In the genomic region with DNA sequence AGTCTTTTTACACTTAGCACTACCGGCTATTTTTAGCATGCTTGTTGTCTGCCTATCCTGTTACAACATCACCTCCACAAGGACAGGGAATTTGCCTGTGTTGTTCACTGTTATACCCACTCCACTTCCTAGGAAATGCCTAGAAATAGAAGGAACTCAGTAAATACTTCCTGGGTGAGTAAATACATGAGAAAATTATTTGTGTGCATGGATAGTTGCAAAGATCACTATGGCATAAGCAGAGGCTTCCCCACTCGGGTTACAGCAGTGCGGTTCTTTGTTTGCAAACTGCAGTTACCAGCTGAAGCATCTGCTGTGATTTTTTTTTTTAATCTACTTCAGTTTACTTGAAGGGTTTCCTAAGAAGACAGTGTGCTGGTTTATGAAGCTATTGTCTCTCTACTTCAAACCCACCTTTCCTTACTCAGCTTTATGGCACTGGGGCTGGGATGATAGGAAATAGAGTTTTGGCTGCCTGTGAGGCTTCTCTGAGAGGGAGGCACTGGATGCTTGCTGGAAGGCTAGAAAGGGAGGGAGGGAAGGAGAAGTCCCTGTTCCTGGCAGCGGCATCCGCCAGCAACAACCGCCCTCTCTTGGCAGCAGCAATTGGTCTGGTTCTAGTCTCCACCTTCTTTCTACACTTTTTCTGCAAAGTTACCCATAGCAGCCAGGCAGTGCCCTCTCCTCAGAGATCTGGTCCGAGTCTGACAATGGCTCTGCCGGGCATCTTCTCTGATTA, we compare ENCODE assay signal across 9 cellular contexts. TPM values are rescaled to one million over a fixed set of nuclear protein-coding genes. Genes with fewer than 3 reads are reported as not detected.
A peak's percentile ranks its signal among the peaks of the same experiment; 100 is the strongest.
DNase-seq lines count a peak whose midpoint lies in the region; ATAC-seq and TF ChIP-seq lines count a peak whose summit lies in the region.
"Had no signal": no experiment of that assay in that cellular context is flagged by ENCODE, and none has a peak within 500 bp of the region (broad histone marks: within the 10 kb centered on the region; RNA-seq: fewer than 3 reads in every experiment).

No MANE protein-coding gene starts in this region.

- H4K20me1 ChIP-seq in hepatocyte (ENCODE audit: insufficient read depth, poor library complexity, severe bottlenecking), result no peaks in the 10 kb centered on the region

- no peaks in the 10 kb centered on the region for H3K36me3 ChIP-seq in hepatocyte (replicated peaks; ENCODE audit: insufficient read depth, low read depth)
- H3K36me3 ChIP-seq in psoas muscle (ENCODE audit: insufficient read depth in 1 of 2, low read depth in 1 of 2), result no peaks in the 10 kb centered on the region

- TF ChIP-seq CTCF in hepatocyte (IDR thresholded peaks at IDR 0.05; ENCODE audit: poor library complexity), result peak; percentile 16
- no peak for TF ChIP-seq CTCF in psoas muscle (IDR thresholded peaks at IDR 0.05)
- TF ChIP-seq CTCF in natural killer cell (IDR thresholded peaks at IDR 0.05), result no peak

- no peaks in the 10 kb centered on the region for H3K79me2 ChIP-seq in hepatocyte

- H3K36me3 Mint-ChIP-seq in stimulated activated naive B cell treated with anti-CD40 and anti-IgM and Interleukin-4, amounts not matched to agents 10 μg/mL and 1 μg/mL and 100 μg/mL, for 72 hours, result peaks cover 0 to 1% of the 10 kb centered on the region in 2 donors
- no peaks in the 10 kb centered on the region for H3K36me3 Mint-ChIP-seq in natural killer cell

- peak overlapping the region; percentile 33 for H2AFZ ChIP-seq in hepatocyte

- H3K27ac Mint-ChIP-seq in stimulated activated naive B cell treated with anti-CD40 and anti-IgM and Interleukin-4, amounts not matched to agents 10 μg/mL and 1 μg/mL and 100 μg/mL, for 72 hours, result no peak overlapping the region
- H3K27ac Mint-ChIP-seq in natural killer cell, result no peak overlapping the region
- H3K27ac Mint-ChIP-seq: activated T-cell treated with anti-CD3 and anti-CD28 coated beads, Interleukin-2, amount 50 U/mL, for 72 hours had no signal

- H3K4me2 ChIP-seq in hepatocyte, result peak overlapping the region; percentile 60

- intact Hi-C loops in psoas muscle (cut with DNase I) (no loop called here), natural killer cell (cut with micrococcal nuclease) (no loop called here)

- H3K27ac ChIP-seq in hepatocyte (peak overlapping the region; percentile 75), psoas muscle (peak overlapping the region; percentile 34)

- H3K9me3 ChIP-seq in hepatocyte (ENCODE audit: low read depth), result no peaks in the 10 kb centered on the region
- H3K9me3 ChIP-seq in psoas muscle, result no peaks in the 10 kb centered on the region

- 35% methylated on average over 8 of the region's 8 CpGs for WGBS in hepatocyte (ENCODE audit: low lambda C conversion rate, missing lambda C conversion rate)
- WGBS in psoas muscle, 3 donors, result 7 to 10% (median 8%) methylated on average over 8 of the region's 8 CpGs

- ATAC-seq in psoas muscle, result peak; percentile 76 to 93 (median 82)
- no peak for ATAC-seq in stimulated activated naive B cell treated with anti-CD40 and anti-IgM and Interleukin-4, amounts not matched to agents 10 μg/mL and 1 μg/mL and 100 μg/mL, for 72 hours (replicated peaks)
- ATAC-seq in natural killer cell, result no peak
- ATAC-seq: activated T-cell treated with anti-CD3 and anti-CD28 coated beads, Interleukin-2, amount 50 U/mL, for 72 hours had no signal

- no peaks in the 10 kb centered on the region for H3K27me3 ChIP-seq in hepatocyte
- no peaks in the 10 kb centered on the region for H3K27me3 ChIP-seq in psoas muscle (ENCODE audit: insufficient read depth in 3 of 3, low read length in 2 of 3)

- H3K9me3 Mint-ChIP-seq in stimulated activated naive B cell treated with anti-CD40 and anti-IgM and Interleukin-4, amounts not matched to agents 10 μg/mL and 1 μg/mL and 100 μg/mL, for 72 hours, result no peaks in the 10 kb centered on the region
- H3K9me3 Mint-ChIP-seq in natural killer cell, result no peaks in the 10 kb centered on the region
- H3K9me3 Mint-ChIP-seq: activated T-cell treated with anti-CD3 and anti-CD28 coated beads, Interleukin-2, amount 50 U/mL, for 72 hours had no signal

- H3K4me3 Mint-ChIP-seq in stimulated activated naive B cell treated with anti-CD40 and anti-IgM and Interleukin-4, amounts not matched to agents 10 μg/mL and 1 μg/mL and 100 μg/mL, for 72 hours, result no peak overlapping the region
- H3K4me3 Mint-ChIP-seq in natural killer cell, result no peak overlapping the region
- H3K4me3 Mint-ChIP-seq: activated T-cell treated with anti-CD3 and anti-CD28 coated beads, Interleukin-2, amount 50 U/mL, for 72 hours had no signal

- H3K9me2 ChIP-seq in hepatocyte (replicated peaks; ENCODE audit: insufficient read depth), result no peaks in the 10 kb centered on the region

- peaks cover 19 to 31% of the 10 kb centered on the region in 2 donors for H3K27me3 Mint-ChIP-seq in stimulated activated naive B cell treated with anti-CD40 and anti-IgM and Interleukin-4, amounts not matched to agents 10 μg/mL and 1 μg/mL and 100 μg/mL, for 72 hours
- H3K27me3 Mint-ChIP-seq in natural killer cell (ENCODE audit: low read depth in 2 of 2), result peaks cover 40 to 81% of the 10 kb centered on the region in 2 donors

- H3K4me1 Mint-ChIP-seq in stimulated activated naive B cell treated with anti-CD40 and anti-IgM and Interleukin-4, amounts not matched to agents 10 μg/mL and 1 μg/mL and 100 μg/mL, for 72 hours, result no peaks in the 10 kb centered on the region
- no peaks in the 10 kb centered on the region for H3K4me1 Mint-ChIP-seq in natural killer cell

- DNase-seq in GM03348 (ENCODE audit: low spot score) (peak; percentile 6), amniotic epithelial cell (ENCODE audit: low read depth) (peak; percentile 49), hepatocyte (ENCODE audit: low spot score) (peak; percentile 60), psoas muscle (peak; percentile 30 to 72), T-helper 2 cell (no peak), NCI-H526 treated with DMSO at 0.1 percent for 48 hours (lab: John Stamatoyannopoulos, UW) (no peak), natural killer cell (no peak)
- no peak for DNase-seq in stimulated activated naive B cell treated with anti-CD40 and anti-IgM and Interleukin-4, amounts not matched to agents 10 μg/mL and 1 μg/mL and 100 μg/mL, for 72 hours
- DNase-seq: activated T-cell treated with anti-CD3 and anti-CD28 coated beads, Interleukin-2, amount 50 U/mL, for 72 hours had no signal

- H3K4me1 ChIP-seq in hepatocyte (ENCODE audit: insufficient read depth), result peaks cover 23% of the 10 kb centered on the region
- H3K4me1 ChIP-seq in psoas muscle, result peaks cover 21% of the 10 kb centered on the region

- H3K4me3 ChIP-seq in hepatocyte (no peak overlapping the region), psoas muscle (peak overlapping the region; percentile 41)

RNA-seq across cellular contexts. Expression of a gene that starts 29.1 kb away (rescaled TPM):
- total RNA-seq in hepatocyte (not detected in 2 replicates), psoas muscle (not detected), natural killer cell (not detected)
- polyA plus RNA-seq in hepatocyte (not detected in 2 replicates), psoas muscle (not detected)
- total RNA-seq: activated T-cell treated with anti-CD3 and anti-CD28 coated beads, Interleukin-2, amount 50 U/mL, for 72 hours had no signal

RNA-seq across cellular contexts. Expression of a gene that starts 40.5 kb away (rescaled TPM):
- total RNA-seq in hepatocyte (13.3 and 20.4 TPM in 2 replicates), psoas muscle (10 to 100 TPM; 27.1 to 41.4 (median 29.9) TPM), natural killer cell (100 to 1,000 TPM; 838 to 962 (median 929) TPM)
- polyA plus RNA-seq in hepatocyte (14.2 and 24.5 TPM in 2 replicates), psoas muscle (10 to 100 TPM; 23.9 to 44.0 (median 39.4) TPM)

Comparison
In these comparisons a context has a peak if more than half of its experiments do, and no peak if none do; other contexts are left out.
1. DNase-seq: peak in GM03348 (single experiment), amniotic epithelial cell (single experiment), hepatocyte (single experiment) and psoas muscle (2 of 2); none in stimulated activated naive B cell treated with anti-CD40 and anti-IgM and Interleukin-4, amounts not matched to agents 10 μg/mL and 1 μg/mL and 100 μg/mL, for 72 hours (single experiment), T-helper 2 cell (0 of 5), NCI-H526 treated with DMSO at 0.1 percent for 48 hours (single experiment) and natural killer cell (single experiment).
2. ATAC-seq: peak in psoas muscle (4 of 4); none in stimulated activated naive B cell treated with anti-CD40 and anti-IgM and Interleukin-4, amounts not matched to agents 10 μg/mL and 1 μg/mL and 100 μg/mL, for 72 hours (0 of 2) and natural killer cell (0 of 3).
3. RNA of a gene that starts 40.5 kb away (total RNA-seq): 838 to 962 TPM in natural killer cell; 27.1 to 41.4 TPM in psoas muscle and 13.3 to 20.4 TPM in hepatocyte; every median in the first group is over 10 times any median in the second.